10 cellular contexts compared by ENCODE assay signal in genomic region chr1:150566589-150567340, GRCh38. TPM values are rescaled to one million over a fixed set of nuclear protein-coding genes. Genes with fewer than 3 reads are reported as not detected.
A peak's percentile ranks its signal among the peaks of the same experiment; 100 is the strongest.
DNase-seq lines count a peak whose midpoint lies in the region; ATAC-seq, FAIRE-seq and TF ChIP-seq lines count a peak whose summit lies in the region.
"Had no signal": no experiment of that assay in that cellular context is flagged by ENCODE, and none has a peak within 500 bp of the region (broad histone marks: within the 10 kb centered on the region; RNA-seq: fewer than 3 reads in every experiment).

No MANE protein-coding gene starts in this region.

- CTCF ChIA-PET in K562 (lab: Yijun Ruan, JAX; ENCODE audit: low intra/inter-chr PET ratio), result no interaction called here

- in situ Hi-C loops in K562 (cut with MboI), result loop anchor here (10.0 kb wide), 1 partner anchor 428 kb away; no protein-coding TSS in a partner anchor

- TF ChIP-seq POLR2A in K562 (conservative IDR thresholded peaks at IDR 0.05) (peak; percentile 49; the same call in 1 of the 2 replicates), tibial nerve (IDR thresholded peaks at IDR 0.05) (no peak)

- H2AFZ ChIP-seq in K562 (ENCODE audit: low read depth, low read length), result no peak overlapping the region

- intact Hi-C loops in K562 (cut with micrococcal nuclease), result no loop called here

- peak overlapping the region in 1 of 2 experiments; percentile 47; a peak in 1 of 4 replicates for H3K9ac ChIP-seq in K562 (ENCODE audit: insufficient read depth in 1 of 2, low read depth in 2 of 2, low read length in 2 of 2)

- no peak for TF ChIP-seq RAD21 in K562 (CRISPR knock-in tag; conservative IDR thresholded peaks at IDR 0.05 in 1 of 2, IDR thresholded peaks at IDR 0.05 in 1 of 2)

- TF ChIP-seq EP300 in K562 (IDR thresholded peaks at IDR 0.05; ENCODE audit: low read length) (no peak), tibial nerve (IDR thresholded peaks at IDR 0.05) (no peak)

- H3K27me3 ChIP-seq in K562 (ENCODE audit: control insufficient read depth in 2 of 2, insufficient read depth in 2 of 2, low read length in 2 of 2) (no peaks in the 10 kb centered on the region), tibial nerve (no peaks in the 10 kb centered on the region)
- H3K27me3 ChIP-seq: BE2C had no signal

- H3K79me2 ChIP-seq in K562 (ENCODE audit: control insufficient read depth, insufficient read depth, low read length), result peaks cover 17% of the 10 kb centered on the region

- H3K36me3 Mint-ChIP-seq in activated T-cell treated with anti-CD3 and anti-CD28 coated beads, Interleukin-2, amount 50 U/mL, for 24 hours (ENCODE audit: low read depth), result peaks cover 40% of the 10 kb centered on the region
- H3K36me3 Mint-ChIP-seq in memory B cell, result peaks cover 6% of the 10 kb centered on the region

- POLR2A ChIA-PET in K562 (lab: Yijun Ruan, JAX), result interaction anchor here (0.7 to 6.5 kb wide), 8 partner anchors 8 to 129 kb away, joined by 3 to 148 read pairs (median 12); partner anchors contain the start of genes ENSA and MCL1

- H3K27ac Mint-ChIP-seq in activated T-cell treated with anti-CD3 and anti-CD28 coated beads, Interleukin-2, amount 50 U/mL, for 24 hours, result peak overlapping the region; percentile 99
- peak overlapping the region; percentile 98 for H3K27ac Mint-ChIP-seq in memory B cell

- peaks cover 91% of the 10 kb centered on the region for H3K4me1 Mint-ChIP-seq in activated T-cell treated with anti-CD3 and anti-CD28 coated beads, Interleukin-2, amount 50 U/mL, for 24 hours (ENCODE audit: low read depth)
- peaks cover 58% of the 10 kb centered on the region for H3K4me1 Mint-ChIP-seq in memory B cell

- WGBS in K562 (ENCODE audit: insufficient coverage, low coverage, missing lambda C conversion rate), result 85% methylated on average over 12 of the region's 12 CpGs
- WGBS in tibial nerve, 2 donors, result 80 to 82% methylated on average over 12 of the region's 12 CpGs

- H3K9me3 Mint-ChIP-seq in activated T-cell treated with anti-CD3 and anti-CD28 coated beads, Interleukin-2, amount 50 U/mL, for 24 hours, result no peaks in the 10 kb centered on the region
- no peaks in the 10 kb centered on the region for H3K9me3 Mint-ChIP-seq in memory B cell

- peaks cover 6% of the 10 kb centered on the region for H3K9me1 ChIP-seq in K562 (ENCODE audit: control insufficient read depth, insufficient read depth, low read length)

- H3K9me3 ChIP-seq in K562 (replicated peaks; ENCODE audit: control insufficient read depth, insufficient read depth, low read depth, low read length) (no peaks in the 10 kb centered on the region), tibial nerve (no peaks in the 10 kb centered on the region)
- H3K9me3 ChIP-seq: BE2C had no signal

- peaks cover 3% of the 10 kb centered on the region; the same call in 1 of the 2 replicates for H4K20me1 ChIP-seq in K562 (replicated peaks; ENCODE audit: control insufficient read depth, insufficient read depth, low read length)

- peaks cover 34 to 43% of the 10 kb centered on the region in 2 experiments for H3K4me1 ChIP-seq in K562 (replicated peaks in 1 of 2; ENCODE audit: control insufficient read depth in 2 of 2, insufficient read depth in 2 of 2, low read length in 2 of 2)
- H3K4me1 ChIP-seq in tibial nerve, result peaks cover 5 to 97% (median 89%) of the 10 kb centered on the region in 4 donors

- H3K4me2 ChIP-seq in K562 (ENCODE audit: insufficient read depth, low read length), result peak overlapping the region; percentile 63; the same call in 1 of the 2 replicates

- H3K4me3 ChIP-seq in K562 (no peak overlapping the region), tibial nerve (peak overlapping the region in 3 of 4 donors; percentile 36 to 51 (median 39))

- DNase-seq in activated T-cell treated with anti-CD3 and anti-CD28 coated beads, Interleukin-2, amount 50 U/mL, for 24 hours, result no peak
- no peak for DNase-seq in activated T-cell treated with anti-CD3 and anti-CD28 coated beads, Interleukin-2, amount 50 U/mL, for 48 hours
- DNase-seq in K562 (ENCODE audit: extremely low read depth in 1 of 4, low spot score in 3 of 4), result no peak
- DNase-seq in memory B cell (ENCODE audit: low spot score in 2 of 2), result no peak
- peak in 1 of 2 donors; percentile 11 for DNase-seq in tibial nerve (ENCODE audit: low spot score in 2 of 2)
- no peak for DNase-seq in dedifferentiated amniotic fluid mesenchymal stem cell (ENCODE audit: extremely low spot score)
- no peak for DNase-seq in HUDEP-2 (lab: John Stamatoyannopoulos, UW; ENCODE audit: unreplicated experiment in 76 of 76)

- FAIRE-seq in K562 (lab: Jason Lieb, UNC), result no peak

- H3K4me3 Mint-ChIP-seq in activated T-cell treated with anti-CD3 and anti-CD28 coated beads, Interleukin-2, amount 50 U/mL, for 24 hours, result peak overlapping the region; percentile 99
- H3K4me3 Mint-ChIP-seq in memory B cell, result peak overlapping the region; percentile 84

- no peaks in the 10 kb centered on the region for H3K27me3 Mint-ChIP-seq in activated T-cell treated with anti-CD3 and anti-CD28 coated beads, Interleukin-2, amount 50 U/mL, for 24 hours
- no peaks in the 10 kb centered on the region for H3K27me3 Mint-ChIP-seq in memory B cell

- ATAC-seq in K562 (no peak), memory B cell (ENCODE audit: low read depth) (no peak), GM18858 (IDR thresholded peaks at IDR 0.05; ENCODE audit: unreplicated experiment) (no peak)

- no TSS peak for BruUV-seq in K562 (replicated peaks; lab: Mats Ljungman, UMichigan)

- H3K36me3 ChIP-seq in K562 (ENCODE audit: control insufficient read depth, insufficient read depth, low read length), result peaks cover 32% of the 10 kb centered on the region
- H3K36me3 ChIP-seq in tibial nerve, result peaks cover 0 to 15% (median 0%) of the 10 kb centered on the region in 3 donors

- TF ChIP-seq CTCF in K562 (IDR thresholded peaks at IDR 0.05 in 2 of 3, conservative IDR thresholded peaks at IDR 0.05 in 1 of 3; ENCODE audit: insufficient read depth in 2 of 3, low read depth in 1 of 3, low read length in 3 of 3) (no peak), tibial nerve (IDR thresholded peaks at IDR 0.05) (no peak)

- H3K27ac ChIP-seq in K562 (ENCODE audit: extremely low read depth, low read depth, low read length) (peak overlapping the region; percentile 51; the same call in 1 of the 3 replicates), tibial nerve (peak overlapping the region; percentile 97 to 100 (median 99))

RNA-seq across cellular contexts. Expression of gene MCL1, which starts 12.6 kb away (rescaled TPM):
- 200 and 281 TPM in 2 replicates for total RNA-seq in K562 (2011; cell fraction: chromatin; rRNA removed; ENCODE audit: low replicate concordance)
- 147 and 148 TPM in 2 replicates for total RNA-seq in K562 (2011; cell fraction: nucleolus; rRNA removed)
- total RNA-seq in K562 (2011; cell fraction: nucleoplasm; rRNA removed), result 206 and 295 TPM in 2 replicates
- total RNA-seq in K562 (2014; rRNA removed) (129 and 138 TPM in 2 replicates), K562 (2014; rRNA removed; fragmentation: Illumina TruSeq; extraction: Trizol) (153 and 184 TPM in 2 replicates), K562 (2015; rRNA removed; fragmentation: Illumina TruSeq; extraction: Trizol) (109 and 120 TPM in 2 replicates), K562 (2021) (200 and 224 TPM in 2 replicates), tibial nerve (100 to 1,000 TPM; 235 to 306 (median 258) TPM)
- polyA plus RNA-seq in K562 (2011; rRNA removed) (144 and 222 TPM in 2 replicates), K562 (2014; fragmentation: Illumina TruSeq; extraction: Trizol) (147 and 158 TPM in 2 replicates), K562 (2014; fragmentation: Nextera tagmentation; extraction: Ambion mirVana) (10 to 100 TPM; 27.1 to 31.0 TPM), K562 (2014; rRNA removed) (131 and 143 TPM in 2 replicates)
- polyA plus RNA-seq in K562 (2011; cell fraction: cytosol; rRNA removed), result 86.7 and 94.2 TPM in 2 replicates
- polyA plus RNA-seq in K562 (2011; cell fraction: nucleus; rRNA removed), result 179 and 244 TPM in 2 replicates
- polyA plus RNA-seq in K562 (2012), result 139 and 140 TPM in 2 replicates
- polyA minus RNA-seq in K562 (2011; rRNA and poly(A)+ RNA removed), result 221 and 238 TPM in 2 replicates
- polyA minus RNA-seq in K562 (2011; cell fraction: cytosol; rRNA and poly(A)+ RNA removed), result 104 and 109 TPM in 2 replicates
- polyA minus RNA-seq in K562 (2011; cell fraction: nucleus; rRNA and poly(A)+ RNA removed), result 141 and 172 TPM in 2 replicates

RNA-seq across cellular contexts. Expression of gene ADAMTSL4, which starts 17.6 kb away (rescaled TPM):
- total RNA-seq in K562 (2011; cell fraction: chromatin; rRNA removed; ENCODE audit: low replicate concordance), result 795 and 1,508 TPM in 2 replicates
- 712 and 761 TPM in 2 replicates for total RNA-seq in K562 (2011; cell fraction: nucleolus; rRNA removed)
- total RNA-seq in K562 (2011; cell fraction: nucleoplasm; rRNA removed), result 735 and 822 TPM in 2 replicates
- total RNA-seq in K562 (2014; rRNA removed) (35.6 and 43.6 TPM in 2 replicates), K562 (2014; rRNA removed; fragmentation: Illumina TruSeq; extraction: Trizol) (18.8 and 20.3 TPM in 2 replicates), K562 (2015; rRNA removed; fragmentation: Illumina TruSeq; extraction: Trizol) (22.8 and 25.5 TPM in 2 replicates), K562 (2021) (163 and 212 TPM in 2 replicates), tibial nerve (100 to 1,000 TPM in 2 of 4 donors, 10 to 100 TPM in 2; 54.4 to 132 (median 93.2) TPM)
- polyA plus RNA-seq in K562 (2011; rRNA removed) (53.8 and 132 TPM in 2 replicates), K562 (2014; fragmentation: Illumina TruSeq; extraction: Trizol) (116 and 156 TPM in 2 replicates), K562 (2014; fragmentation: Nextera tagmentation; extraction: Ambion mirVana) (10 to 100 TPM; 12.7 to 14.8 TPM), K562 (2014; rRNA removed) (104 and 137 TPM in 2 replicates)
- polyA plus RNA-seq in K562 (2011; cell fraction: cytosol; rRNA removed), result 68.7 and 73.2 TPM in 2 replicates
- 800 and 1,003 TPM in 2 replicates for polyA plus RNA-seq in K562 (2011; cell fraction: nucleus; rRNA removed)
- 127 and 192 TPM in 2 replicates for polyA plus RNA-seq in K562 (2012)
- 23.6 and 31.1 TPM in 2 replicates for polyA minus RNA-seq in K562 (2011; rRNA and poly(A)+ RNA removed)
- polyA minus RNA-seq in K562 (2011; cell fraction: cytosol; rRNA and poly(A)+ RNA removed), result 45.7 and 70.1 TPM in 2 replicates
- 99.2 and 125 TPM in 2 replicates for polyA minus RNA-seq in K562 (2011; cell fraction: nucleus; rRNA and poly(A)+ RNA removed)

RNA-seq across cellular contexts. Expression of gene FALEC, which starts 51.2 kb away (rescaled TPM):
- 0.95 and 3.3 TPM in 2 replicates for total RNA-seq in K562 (2011; cell fraction: chromatin; rRNA removed; ENCODE audit: low replicate concordance)
- total RNA-seq in K562 (2011; cell fraction: nucleolus; rRNA removed), result 0.92 and 1.0 TPM in 2 replicates
- 1.8 and 2.4 TPM in 2 replicates for total RNA-seq in K562 (2011; cell fraction: nucleoplasm; rRNA removed)
- total RNA-seq in K562 (2014; rRNA removed) (0.33 and 1.8 TPM in 2 replicates), K562 (2014; rRNA removed; fragmentation: Illumina TruSeq; extraction: Trizol) (0.38 TPM in 1 of 2 replicates, not detected in the other), K562 (2015; rRNA removed; fragmentation: Illumina TruSeq; extraction: Trizol) (0.45 TPM in 1 of 2 replicates, not detected in the other), K562 (2021) (0.51 TPM in 1 of 2 replicates, not detected in the other), tibial nerve (not detected)
- polyA plus RNA-seq in K562 (2011; rRNA removed) (0.15 and 0.53 TPM in 2 replicates), K562 (2014; fragmentation: Illumina TruSeq; extraction: Trizol) (not detected in 2 replicates), K562 (2014; fragmentation: Nextera tagmentation; extraction: Ambion mirVana) (not detected), K562 (2014; rRNA removed) (0.56 and 0.73 TPM in 2 replicates)
- 0.18 and 0.19 TPM in 2 replicates for polyA plus RNA-seq in K562 (2011; cell fraction: cytosol; rRNA removed)
- 0.58 and 0.67 TPM in 2 replicates for polyA plus RNA-seq in K562 (2011; cell fraction: nucleus; rRNA removed)
- 0.21 and 0.43 TPM in 2 replicates for polyA plus RNA-seq in K562 (2012)
- polyA minus RNA-seq in K562 (2011; rRNA and poly(A)+ RNA removed), result 0.63 and 0.72 TPM in 2 replicates
- not detected in 2 replicates for polyA minus RNA-seq in K562 (2011; cell fraction: cytosol; rRNA and poly(A)+ RNA removed)
- polyA minus RNA-seq in K562 (2011; cell fraction: nucleus; rRNA and poly(A)+ RNA removed), result 1.1 TPM in 1 of 2 replicates, not detected in the other
- total RNA-seq: dermis microvascular lymphatic vessel endothelial cell had no signal

RNA-seq across cellular contexts. Expression of gene ECM1, which starts 58.9 kb away (rescaled TPM):
- 68.4 and 156 TPM in 2 replicates for total RNA-seq in K562 (2011; cell fraction: chromatin; rRNA removed; ENCODE audit: low replicate concordance)
- 117 and 147 TPM in 2 replicates for total RNA-seq in K562 (2011; cell fraction: nucleolus; rRNA removed)
- 110 and 118 TPM in 2 replicates for total RNA-seq in K562 (2011; cell fraction: nucleoplasm; rRNA removed)
- 24.4 and 33.0 TPM in 2 replicates for total RNA-seq in K562 (2014; rRNA removed)
- total RNA-seq in K562 (2014; rRNA removed; fragmentation: Illumina TruSeq; extraction: Trizol), result 10.7 and 11.3 TPM in 2 replicates
- 12.8 and 13.6 TPM in 2 replicates for total RNA-seq in K562 (2015; rRNA removed; fragmentation: Illumina TruSeq; extraction: Trizol)
- total RNA-seq in K562 (2021), result 30.1 and 39.3 TPM in 2 replicates
- 9.4 and 20.8 TPM in 2 replicates for polyA plus RNA-seq in K562 (2011; rRNA removed)
- polyA plus RNA-seq in K562 (2011; cell fraction: cytosol; rRNA removed), result 13.6 and 30.6 TPM in 2 replicates
- polyA plus RNA-seq in K562 (2011; cell fraction: nucleus; rRNA removed), result 57.5 and 132 TPM in 2 replicates
- polyA plus RNA-seq in K562 (2012), result 50.1 and 67.4 TPM in 2 replicates
- 52.2 and 59.5 TPM in 2 replicates for polyA plus RNA-seq in K562 (2014; fragmentation: Illumina TruSeq; extraction: Trizol)
- polyA plus RNA-seq in K562 (2014; fragmentation: Nextera tagmentation; extraction: Ambion mirVana), result 1 to 10 TPM; 6.6 to 7.0 TPM
- 16.3 and 23.9 TPM in 2 replicates for polyA plus RNA-seq in K562 (2014; rRNA removed)
- 8.1 and 9.4 TPM in 2 replicates for polyA minus RNA-seq in K562 (2011; rRNA and poly(A)+ RNA removed)
- polyA minus RNA-seq in K562 (2011; cell fraction: cytosol; rRNA and poly(A)+ RNA removed), result 14.9 and 22.9 TPM in 2 replicates
- 8.2 and 14.0 TPM in 2 replicates for polyA minus RNA-seq in K562 (2011; cell fraction: nucleus; rRNA and poly(A)+ RNA removed)
- 10 to 100 TPM; 10.1 to 32.2 (median 15.0) TPM for total RNA-seq in tibial nerve
